ENCODE assay signal across 24 cellular contexts in genomic region chrX:25737540-25737939, GRCh38.
DNase-seq lines count a peak whose midpoint lies in the region; ATAC-seq and TF ChIP-seq lines count a peak whose summit lies in the region.
"Had no signal": no experiment of that assay in that cellular context is flagged by ENCODE, and none has a peak within 500 bp of the region (broad histone marks: within the 10 kb centered on the region; RNA-seq: fewer than 3 reads in every experiment).

No MANE protein-coding gene starts in this region.

- no TSS peak for BruUV-seq in OCI-LY7 (replicated peaks; lab: Mats Ljungman, UMichigan)

- no peak for TF ChIP-seq CTCF in left ventricle myocardium inferior (IDR thresholded peaks at IDR 0.05; ENCODE audit: borderline replicate concordance)
- no peak for TF ChIP-seq CTCF in OCI-LY7 (conservative IDR thresholded peaks at IDR 0.05; ENCODE audit: low read length)

- H3K36me3 ChIP-seq in left ventricle myocardium inferior (no peaks in the 10 kb centered on the region), mesenchymal stem cell (ENCODE audit: control insufficient read depth in 1 of 2, insufficient read depth in 2 of 2, low read depth in 1 of 2, low read length in 2 of 2) (no peaks in the 10 kb centered on the region), OCI-LY7 (ENCODE audit: insufficient read depth, low read length) (no peaks in the 10 kb centered on the region)

- POLR2A ChIA-PET in OCI-LY7 (lab: Charles Lee), result no interaction called here

- no peaks in the 10 kb centered on the region for H3K9me2 ChIP-seq in OCI-LY7 (ENCODE audit: insufficient read depth, low read length)

- ATAC-seq in right cardiac atrium, result no peak
- no peak for ATAC-seq in SK-N-SH treated with all-trans-retinoic acid at 6 μM for 48 hours
- ATAC-seq in HG03159 (IDR thresholded peaks at IDR 0.05; ENCODE audit: unreplicated experiment), result no peak
- ATAC-seq: Right ventricle myocardium inferior had no signal

- DNase-seq in left ventricle myocardium inferior, result no peak
- DNase-seq in right cardiac atrium, result no peak
- peak; percentile 8 for DNase-seq in mesenchymal stem cell
- DNase-seq in SHP77 (lab: John Stamatoyannopoulos, UW), result no peak
- no peak for DNase-seq in OCI-LY7 (ENCODE audit: low spot score)
- DNase-seq: C1 segment of cervical spinal cord; CD4-positive, alpha-beta memory T cell; COR-L47; DMS 273 treated with DMSO at 0.1 percent for 48 hours; DND-41; KBM-7; MV-4-11; NCI-H1105; NCI-H146; NCI-H1930; NCI-H2107; NCI-H524; NCI-H82; NK-92 treated with Interleukin-12 subunit alpha and Interleukin-12 subunit beta, amount 100 ng/mL, for 24 hours; PC-9; SW 1271 had no signal

- H3K9me3 ChIP-seq in left ventricle myocardium inferior (replicated peaks), result no peaks in the 10 kb centered on the region
- H3K9me3 ChIP-seq in right cardiac atrium (ENCODE audit: control insufficient read depth, low read length), result no peaks in the 10 kb centered on the region
- H3K9me3 ChIP-seq in mesenchymal stem cell (ENCODE audit: control insufficient read depth, low read length), result no peaks in the 10 kb centered on the region
- H3K9me3 ChIP-seq in OCI-LY7 (ENCODE audit: low read length), result no peaks in the 10 kb centered on the region

- no peak overlapping the region for H3K18ac ChIP-seq in mesenchymal stem cell (ENCODE audit: low read depth in 1 of 2, low read length in 2 of 2)

- no peaks in the 10 kb centered on the region for H3K79me1 ChIP-seq in mesenchymal stem cell (replicated peaks; ENCODE audit: low read length, poor library complexity, severe bottlenecking)

- no peak overlapping the region for H2BK15ac ChIP-seq in mesenchymal stem cell (ENCODE audit: low read depth, poor library complexity, severe bottlenecking)

- no peak overlapping the region for H2BK5ac ChIP-seq in mesenchymal stem cell (ENCODE audit: low read depth, low read length, poor library complexity, severe bottlenecking)

- H3K27ac ChIP-seq in left ventricle myocardium inferior (replicated peaks) (peak overlapping the region; percentile 30), right cardiac atrium (ENCODE audit: low read length) (no peak overlapping the region), mesenchymal stem cell (ENCODE audit: low read length, poor library complexity, severe bottlenecking) (no peak overlapping the region), OCI-LY7 (ENCODE audit: low read depth, low read length, poor library complexity, severe bottlenecking) (no peak overlapping the region)
- H3K27ac ChIP-seq: PC-9 had no signal

- H3K4me2 ChIP-seq in mesenchymal stem cell (ENCODE audit: low read length, poor library complexity, severe bottlenecking), result no peak overlapping the region
- H3K4me2 ChIP-seq in OCI-LY7 (ENCODE audit: low read length), result no peak overlapping the region
- H3K4me2 ChIP-seq: PC-9 had no signal

- CTCF ChIA-PET in OCI-LY7 (lab: Charles Lee; ENCODE audit: unreplicated experiment), result no interaction called here

- no peak overlapping the region for H2BK12ac ChIP-seq in mesenchymal stem cell (ENCODE audit: low read length in 2 of 2)

- H4K8ac ChIP-seq in mesenchymal stem cell (ENCODE audit: low read length), result no peak overlapping the region

- H3K9ac ChIP-seq in mesenchymal stem cell (ENCODE audit: low read length), result no peak overlapping the region

- H2AFZ ChIP-seq in mesenchymal stem cell (ENCODE audit: low read depth, low read length), result no peak overlapping the region
- no peak overlapping the region for H2AFZ ChIP-seq in OCI-LY7 (ENCODE audit: low read length)
- H2AFZ ChIP-seq: PC-9 had no signal

- no peaks in the 10 kb centered on the region for H4K20me1 ChIP-seq in OCI-LY7 (ENCODE audit: insufficient read depth, low read length)

- no peak overlapping the region for H3K4me3 ChIP-seq in left ventricle myocardium inferior
- H3K4me3 ChIP-seq in right cardiac atrium (ENCODE audit: low read length), result no peak overlapping the region
- H3K4me3 ChIP-seq in mesenchymal stem cell (ENCODE audit: insufficient read depth in 1 of 2, low read depth in 1 of 2, low read length in 2 of 2), result no peak overlapping the region
- H3K4me3 ChIP-seq in OCI-LY7 (ENCODE audit: low read depth, low read length, poor library complexity, severe bottlenecking), result no peak overlapping the region
- H3K4me3 ChIP-seq: PC-9 had no signal

- H3K4ac ChIP-seq in mesenchymal stem cell (ENCODE audit: low read depth in 1 of 2, low read length in 2 of 2), result no peak overlapping the region

- no peak overlapping the region for H2AK5ac ChIP-seq in mesenchymal stem cell (ENCODE audit: low read length, severe bottlenecking)

- H3K27me3 ChIP-seq in left ventricle myocardium inferior (ENCODE audit: low read depth) (no peaks in the 10 kb centered on the region), right cardiac atrium (ENCODE audit: control insufficient read depth, insufficient read depth) (no peaks in the 10 kb centered on the region), mesenchymal stem cell (ENCODE audit: control insufficient read depth in 1 of 2, insufficient read depth in 1 of 2, low read length in 2 of 2) (no peaks in the 10 kb centered on the region)

- no peak overlapping the region for H4K91ac ChIP-seq in mesenchymal stem cell (ENCODE audit: low read length)

- H3K23ac ChIP-seq in mesenchymal stem cell (ENCODE audit: low read length in 2 of 2), result no peak overlapping the region

- intact Hi-C loops in left ventricle myocardium inferior (cut with micrococcal nuclease) (no loop called here), right cardiac atrium (cut with DNase I) (no loop called here), OCI-LY7 (cut with micrococcal nuclease; ENCODE audit: unreplicated experiment) (no loop called here)

- H3K14ac ChIP-seq in mesenchymal stem cell (ENCODE audit: low read length in 2 of 2), result no peak overlapping the region

- no peak overlapping the region for H2BK120ac ChIP-seq in mesenchymal stem cell (ENCODE audit: low read depth, low read length)

- H3K4me1 ChIP-seq in left ventricle myocardium inferior, result no peaks in the 10 kb centered on the region
- H3K4me1 ChIP-seq in right cardiac atrium (ENCODE audit: control insufficient read depth, insufficient read depth, low read length), result no peaks in the 10 kb centered on the region
- H3K4me1 ChIP-seq in mesenchymal stem cell (ENCODE audit: control insufficient read depth, insufficient read depth, low read depth, low read length), result no peaks in the 10 kb centered on the region
- H3K4me1 ChIP-seq in OCI-LY7 (ENCODE audit: insufficient read depth, low read length, poor library complexity, severe bottlenecking), result no peaks in the 10 kb centered on the region

- H3K79me2 ChIP-seq in OCI-LY7 (ENCODE audit: insufficient read depth, low read depth, low read length), result no peaks in the 10 kb centered on the region

TF ChIP-seq in SK-N-SH treated with all-trans-retinoic acid at 6 μM for 48 hours, 23 proteins besides CTCF, POLR2A, EP300 and RAD21 (continues in another document):
- peak; percentile 26; the same call in 1 of the 2 replicates for TF ChIP-seq ZNF8 (CRISPR knock-in tag; IDR thresholded peaks at IDR 0.05)
- peak; percentile 80 for TF ChIP-seq TSHZ2 (CRISPR knock-in tag; IDR thresholded peaks at IDR 0.05)
- no peak for TF ChIP-seq ZC3H10 (CRISPR knock-in tag; IDR thresholded peaks at IDR 0.05)
- no peak for TF ChIP-seq ZNF70 (CRISPR knock-in tag; IDR thresholded peaks at IDR 0.05)
- no peak; the same call in 1 of the 2 replicates for TF ChIP-seq ZNF565 (CRISPR knock-in tag; conservative IDR thresholded peaks at IDR 0.05; ENCODE audit: low read depth)
- TF ChIP-seq ARNTL (CRISPR knock-in tag; IDR thresholded peaks at IDR 0.05; ENCODE audit: borderline replicate concordance, low read depth), result no peak
- peak; percentile 75 for TF ChIP-seq CSRNP3 (CRISPR knock-in tag; IDR thresholded peaks at IDR 0.05)
- TF ChIP-seq PPARA (CRISPR knock-in tag; IDR thresholded peaks at IDR 0.05; ENCODE audit: borderline replicate concordance), result no peak
- peak; percentile 93 for TF ChIP-seq GLIS3 (CRISPR knock-in tag; IDR thresholded peaks at IDR 0.05)
- peak; percentile 74; the same call in 1 of the 2 replicates for TF ChIP-seq ZFP3 (CRISPR knock-in tag; IDR thresholded peaks at IDR 0.05)
- peak; percentile 99 for TF ChIP-seq ISL1 (CRISPR knock-in tag; IDR thresholded peaks at IDR 0.05)
- no peak for TF ChIP-seq RARB (CRISPR knock-in tag; IDR thresholded peaks at IDR 0.05)
